Comparison of ENCODE assay signal across 7 cellular contexts in the genomic region with DNA sequence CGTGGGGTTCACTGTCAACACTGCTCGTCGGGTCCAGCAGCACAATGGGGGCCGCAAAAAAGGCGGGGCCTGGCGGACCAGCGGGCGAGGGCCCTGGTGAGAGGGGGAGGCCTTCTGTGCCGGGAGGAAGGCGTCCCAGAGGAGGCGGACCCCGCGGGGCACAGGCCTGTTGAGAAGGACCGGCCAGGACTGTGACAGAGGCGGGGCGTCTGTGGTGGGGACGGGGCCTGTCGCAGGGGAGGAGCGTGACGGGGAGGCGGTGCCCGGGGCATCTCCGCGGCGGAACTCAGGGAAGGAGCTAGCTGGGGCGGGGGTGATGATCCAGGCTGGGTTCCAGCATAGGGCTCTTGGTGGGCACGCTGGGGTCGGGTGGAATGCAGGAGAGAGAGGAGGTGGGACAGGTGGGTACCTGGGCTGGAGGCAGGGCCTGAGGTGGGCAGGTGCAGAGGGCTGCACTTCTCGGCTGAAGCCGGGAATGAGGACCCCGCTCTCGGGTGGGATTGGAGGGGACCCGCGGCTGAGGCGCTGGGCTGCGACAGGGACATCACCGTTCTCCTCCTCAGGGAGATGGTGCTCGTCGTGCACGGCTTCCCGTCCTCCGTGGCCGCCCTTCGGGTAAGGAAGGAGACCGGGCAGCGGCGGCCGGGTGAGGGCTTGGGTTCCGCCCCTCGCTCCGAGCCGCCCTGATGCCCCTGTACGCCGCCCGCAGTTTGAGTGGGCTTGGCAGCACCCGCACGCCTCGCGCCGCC. TPM values are rescaled to one million over a fixed set of nuclear protein-coding genes. Genes with fewer than 3 reads are reported as not detected.
DNase-seq lines count a peak whose midpoint lies in the region; ATAC-seq and TF ChIP-seq lines count a peak whose summit lies in the region.
"Not testable (repeated sequence)": the region's sequence is repeated elsewhere in the genome, so short reads cannot be mapped to it uniquely, and the experiment has no call there.
"Had no signal": no experiment of that assay in that cellular context is flagged by ENCODE, and none has a peak within 500 bp of the region (broad histone marks: within the 10 kb centered on the region; RNA-seq: fewer than 3 reads in every experiment).

No MANE protein-coding gene starts in this region.

- not testable (repeated sequence) for H2AFZ ChIP-seq in Karpas-422 (ENCODE audit: low read length)

- H3K27ac ChIP-seq in Karpas-422 (ENCODE audit: low read length); brain microvascular endothelial cell: not testable (repeated sequence)

- not testable (repeated sequence) for DNase-seq in Karpas-422, brain microvascular endothelial cell
- peak; percentile 54 for DNase-seq in left lobe of liver (ENCODE audit: low spot score)
- DNase-seq in stimulated activated naive CD8-positive, alpha-beta T cell treated with anti-CD3 and anti-CD28 coated beads, Interleukin-15, Interleukin-2, amounts not matched to agents 100 U/mL and 50 U/mL, for 24 hours = peak; percentile 14

- TF ChIP-seq CTCF in brain microvascular endothelial cell (IDR thresholded peaks at IDR 0.05; ENCODE audit: low read depth, low read length, missing control alignments) = not testable (repeated sequence)

- not testable (repeated sequence) for H4K20me1 ChIP-seq in Karpas-422 (ENCODE audit: insufficient read depth, low read depth, low read length)

- peak overlapping the region; percentile 44; the same call in 1 of the 2 replicates for H3K9ac ChIP-seq in Karpas-422 (ENCODE audit: low read length)

- not testable (repeated sequence) for H3K79me2 ChIP-seq in Karpas-422 (ENCODE audit: low read length)

- not testable (repeated sequence) for H3K9me2 ChIP-seq in Karpas-422 (replicated peaks; ENCODE audit: insufficient read depth, low read length)

- not testable (repeated sequence) for H3K4me1 ChIP-seq in Karpas-422 (ENCODE audit: low read length)

- ATAC-seq in GM18858 (IDR thresholded peaks at IDR 0.05; ENCODE audit: unreplicated experiment) = peak; percentile 32
- ATAC-seq in HG02642 (IDR thresholded peaks at IDR 0.05; ENCODE audit: poor library complexity, unreplicated experiment) = peak; percentile 68
- ATAC-seq in left lobe of liver = peak; percentile 76
- ATAC-seq in stimulated activated naive CD8-positive, alpha-beta T cell treated with anti-CD3 and anti-CD28 coated beads, Interleukin-15, Interleukin-2, amounts not matched to agents 100 U/mL and 50 U/mL, for 24 hours = peak; percentile 77

- H3K27me3 ChIP-seq in Karpas-422 (ENCODE audit: low read length); brain microvascular endothelial cell (replicated peaks): not testable (repeated sequence)

- H3K36me3 ChIP-seq in Karpas-422 (ENCODE audit: insufficient read depth, low read length); brain microvascular endothelial cell (replicated peaks): not testable (repeated sequence)

- in situ Hi-C loops in brain microvascular endothelial cell (cut with HindIII; ENCODE audit: low pct_ligation_motif_present, low sequenced_read_pairs) = not testable (repeated sequence)

- not testable (repeated sequence) for H3K9me3 ChIP-seq in Karpas-422 (ENCODE audit: low read length)

- H3K4me3 ChIP-seq in Karpas-422 (ENCODE audit: low read length) (peak overlapping the region; percentile 45; the same call in 1 of the 2 replicates), brain microvascular endothelial cell (ENCODE audit: low read depth, low read length) (peak overlapping the region; percentile 49)

- peak overlapping the region; percentile 35 for H3K4me2 ChIP-seq in Karpas-422 (ENCODE audit: low read depth, low read length, poor library complexity, severe bottlenecking)

RNA-seq across cellular contexts. Expression of a gene that starts 0.7 kb away (rescaled TPM):
- total RNA-seq in Karpas-422 (2014; rRNA removed; shearing (Covaris generic); ENCODE audit: low replicate concordance) = 18.3 and 101 TPM in 2 replicates
- 77.1 TPM for total RNA-seq in left lobe of liver

RNA-seq across cellular contexts. Expression of a gene that starts 0.9 kb away (rescaled TPM):
- 98.5 and 166 TPM in 2 replicates for total RNA-seq in Karpas-422 (2014; rRNA removed; shearing (Covaris generic); ENCODE audit: low replicate concordance)
- 21.7 TPM for total RNA-seq in left lobe of liver

RNA-seq across cellular contexts. Expression of a gene that starts 4.7 kb away (rescaled TPM):
- total RNA-seq in Karpas-422 (2014; rRNA removed; shearing (Covaris generic); ENCODE audit: low replicate concordance) = 7.1 and 13.8 TPM in 2 replicates
- total RNA-seq in left lobe of liver = 22.8 TPM

RNA-seq across cellular contexts. Expression of a gene that starts 10.9 kb away (rescaled TPM):
- 362 and 820 TPM in 2 replicates for total RNA-seq in Karpas-422 (2014; rRNA removed; shearing (Covaris generic); ENCODE audit: low replicate concordance)
- 8.5 TPM for total RNA-seq in left lobe of liver

RNA-seq across cellular contexts. Expression of a gene that starts 53.9 kb away (rescaled TPM):
- 0.58 and 9.1 TPM in 2 replicates for total RNA-seq in Karpas-422 (2014; rRNA removed; shearing (Covaris generic); ENCODE audit: low replicate concordance)
- 6.2 TPM for total RNA-seq in left lobe of liver
- total RNA-seq: G401 had no signal
